In genomic region chr10:95459446-95459845, GRCh38 we compare ENCODE assay signal across 15 cellular contexts.
DNase-seq lines count a peak whose midpoint lies in the region; ATAC-seq and TF ChIP-seq lines count a peak whose summit lies in the region.
"Had no signal": no experiment of that assay in that cellular context is flagged by ENCODE, and none has a peak within 500 bp of the region (broad histone marks: within the 10 kb centered on the region; RNA-seq: fewer than 3 reads in every experiment).

No MANE protein-coding gene starts in this region.

- no peak for TF ChIP-seq POLR2A in ovary (IDR thresholded peaks at IDR 0.05)

- no peak for TF ChIP-seq EP300 in ovary (IDR thresholded peaks at IDR 0.05)

- peak overlapping the region; percentile 71 for H3K27ac ChIP-seq in cingulate gyrus (ENCODE audit: low read depth, low read length)
- H3K27ac ChIP-seq in layer of hippocampus (ENCODE audit: low read depth, low read length) = peak overlapping the region; percentile 55
- no peak overlapping the region for H3K27ac ChIP-seq in ovary
- H3K27ac ChIP-seq in urinary bladder (ENCODE audit: low read depth) = peak overlapping the region; percentile 57

- no peak overlapping the region for H3K4me3 ChIP-seq in ovary
- no peak overlapping the region for H3K4me3 ChIP-seq in urinary bladder (ENCODE audit: low read depth, low read length)

- TF ChIP-seq CTCF in ovary (IDR thresholded peaks at IDR 0.05) = no peak

- 11 to 21% (median 15%) methylated on average over 6 of the region's 6 CpGs for WGBS in ovary, 3 donors
- WGBS in urinary bladder = 21% methylated on average over 6 of the region's 6 CpGs

- H3K4me1 ChIP-seq in ovary (ENCODE audit: insufficient read depth) = peaks cover 6% of the 10 kb centered on the region
- no peaks in the 10 kb centered on the region for H3K4me1 ChIP-seq in urinary bladder (ENCODE audit: insufficient read depth)
- H3K4me1 ChIP-seq: BE2C had no signal

- H3K27me3 ChIP-seq in layer of hippocampus (ENCODE audit: control insufficient read depth, insufficient read depth, low read length) (no peaks in the 10 kb centered on the region), ovary (no peaks in the 10 kb centered on the region)
- H3K27me3 ChIP-seq: BE2C had no signal

- no peaks in the 10 kb centered on the region for H3K36me3 ChIP-seq in ovary
- H3K36me3 ChIP-seq in urinary bladder (ENCODE audit: insufficient read depth) = no peaks in the 10 kb centered on the region
- H3K36me3 ChIP-seq: BE2C had no signal

- DNase-seq in ovary = peak in 4 of 5 donors; percentile 39 to 52 (median 45)
- no peak for DNase-seq in LoVo (ENCODE audit: low spot score)
- DNase-seq in NOMO-1 treated with dmso at 0.1 percent for 144 hours (lab: John Stamatoyannopoulos, UW; ENCODE audit: unreplicated experiment) = no peak
- DNase-seq: activated CD4-positive, CD25-positive, alpha-beta regulatory T cell treated with anti-CD3 and anti-CD28 coated beads, Interleukin-2, amount 50 U/mL, for 72 hours; activated CD8-positive, alpha-beta memory T cell treated with anti-CD3 and anti-CD28 coated beads, Interleukin-2, amount 10 ng/mL, durations not matched to agents 7 days and 5 days; activated effector memory CD4-positive, alpha-beta T cell treated with anti-CD3 and anti-CD28 coated beads, Interleukin-2, amount 50 U/mL, for 16 hours; BE2C; effector CD8-positive, alpha-beta T cell; HFFc6; NCI-H1105 treated with DMSO at 0.1 percent for 48 hours; SHP77 treated with DMSO at 0.1 percent for 48 hours had no signal

- no peak for ATAC-seq in GM19463 (IDR thresholded peaks at IDR 0.05; ENCODE audit: unreplicated experiment)
- ATAC-seq: activated CD8-positive, alpha-beta memory T cell treated with anti-CD3 and anti-CD28 coated beads, Interleukin-2, amount 10 ng/mL, durations not matched to agents 7 days and 5 days had no signal

- intact Hi-C loops in ovary (cut with DNase I) = no loop called here

- no peaks in the 10 kb centered on the region for H3K9me3 ChIP-seq in ovary
- H3K9me3 ChIP-seq: BE2C had no signal

Comparison
In these comparisons a context has a peak if more than half of its experiments do, and no peak if none do; other contexts are left out.
1. H3K27ac ChIP-seq: peak in cingulate gyrus (single experiment), layer of hippocampus (single experiment) and urinary bladder (single experiment); none in ovary (0 of 2).
2. DNase-seq: peak in ovary (4 of 5); none in LoVo (single experiment) and NOMO-1 treated with dmso at 0.1 percent for 144 hours (single experiment).